8 cellular contexts compared by ENCODE assay signal in genomic region chr19:47483800-47484690, GRCh38. TPM values are rescaled to one million over a fixed set of nuclear protein-coding genes. Genes with fewer than 3 reads are reported as not detected.
DNase-seq lines count a peak whose midpoint lies in the region; ATAC-seq lines count a peak whose summit lies in the region.

Gene KPTN, minus strand, starts transcription at chr19:47484219. Its CDS starts 59 bp downstream, at chr19:47484160.

- peak within 1 kb of the TSS; percentile 90 to 95 for H3K27ac ChIP-seq in esophagus (ENCODE audit: low read depth in 2 of 2, low read length in 1 of 2)

- H3K4me1 ChIP-seq in esophagus (ENCODE audit: control insufficient read depth in 2 of 2, insufficient read depth in 2 of 2, low read length in 1 of 2) (peaks cover 0 to 11% of the 10 kb centered on the region in 2 donors), mucosa of stomach (ENCODE audit: control insufficient read depth, insufficient read depth, low read length) (peaks cover 10% of the 10 kb centered on the region)

- DNase-seq in DMS 273 (lab: John Stamatoyannopoulos, UW; ENCODE audit: unreplicated experiment) (peak; percentile 97), KBM-7 (peak; percentile 90), OCI-M2 (lab: John Stamatoyannopoulos, UW; ENCODE audit: unreplicated experiment) (peak; percentile 73)
- DNase-seq in activated T-cell treated with anti-CD3 and anti-CD28 coated beads, Interleukin-2, amount 50 U/mL, for 1 hour = peak; percentile 91
- DNase-seq in stimulated activated CD8-positive, alpha-beta memory T cell treated with anti-CD3 and anti-CD28 coated beads, Interleukin-4, amount 100 ng/mL, for 4 hours (ENCODE audit: low read depth in 2 of 2, low spot score in 1 of 2) = peak; percentile 72 to 78

- H3K4me3 ChIP-seq in esophagus (ENCODE audit: low read depth in 1 of 2, low read length in 2 of 2) (peak within 1 kb of the TSS; percentile 66 to 71), mucosa of stomach (ENCODE audit: low read length) (peak within 1 kb of the TSS; percentile 83)

- H3K27me3 ChIP-seq in esophagus (ENCODE audit: control insufficient read depth in 1 of 2, insufficient read depth in 2 of 2, low read length in 2 of 2) (no peaks in the 10 kb centered on the region), mucosa of stomach (ENCODE audit: control insufficient read depth, insufficient read depth, low read length) (no peaks in the 10 kb centered on the region)

- H3K9me3 ChIP-seq in esophagus (ENCODE audit: control insufficient read depth in 2 of 2, insufficient read depth in 1 of 2, low read depth in 1 of 2, low read length in 1 of 2) = no peaks in the 10 kb centered on the region
- H3K9me3 ChIP-seq in mucosa of stomach (ENCODE audit: control insufficient read depth, low read length) = no peaks in the 10 kb centered on the region

- in situ Hi-C loops in KBM-7 (cut with MboI; ENCODE audit: low pct_unique_long_range_greater_than_20kb, low sequenced_read_pairs) = no loop called here

- H3K9ac ChIP-seq in mucosa of stomach (ENCODE audit: low read length) = peak within 1 kb of the TSS; percentile 90

- peaks cover 6 to 7% of the 10 kb centered on the region in 2 donors for H3K36me3 ChIP-seq in esophagus (ENCODE audit: control insufficient read depth in 2 of 2, insufficient read depth in 2 of 2, low read length in 1 of 2)
- no peaks in the 10 kb centered on the region for H3K36me3 ChIP-seq in mucosa of stomach (ENCODE audit: control insufficient read depth, insufficient read depth, low read length)

- WGBS in esophagus, 2 donors = 1 to 2% methylated on average over 57 of the region's 57 CpGs

- ATAC-seq in GM21528 (IDR thresholded peaks at IDR 0.05; ENCODE audit: low FRiP score, unreplicated experiment) = peak; percentile 60

RNA-seq across cellular contexts. Expression of gene KPTN, which starts in this region (rescaled TPM):
- 10 to 100 TPM; 10.8 to 17.2 TPM for polyA plus RNA-seq in esophagus

Comparison
In these comparisons a context has a peak if more than half of its experiments do, and no peak if none do; other contexts are left out.
1. Peak in every context shown above with its lines: DNase-seq, ATAC-seq, H3K4me3 ChIP-seq and H3K27ac ChIP-seq.